In genomic region chr15:98763179-98763578, GRCh38 we compare ENCODE assay signal across 22 cellular contexts.
DNase-seq lines count a peak whose midpoint lies in the region; ATAC-seq and TF ChIP-seq lines count a peak whose summit lies in the region.
"Had no signal": no experiment of that assay in that cellular context is flagged by ENCODE, and none has a peak within 500 bp of the region (broad histone marks: within the 10 kb centered on the region; RNA-seq: fewer than 3 reads in every experiment).

No MANE protein-coding gene starts in this region.

- TF ChIP-seq POLR2A in body of pancreas (IDR thresholded peaks at IDR 0.05): no peak

- peak overlapping the region; percentile 4 for H3K27ac ChIP-seq in left ventricle myocardium inferior (replicated peaks)
- H3K27ac ChIP-seq in right cardiac atrium (ENCODE audit: low read length): no peak overlapping the region
- peak overlapping the region in 3 of 4 donors; percentile 9 to 59 (median 52) for H3K27ac ChIP-seq in body of pancreas
- H3K27ac ChIP-seq in lower lobe of right lung: no peak overlapping the region
- H3K27ac ChIP-seq in tibial artery: peak overlapping the region; percentile 43 to 58
- H3K27ac ChIP-seq: BLaER1 treated with 17β-estradiol and CSF1 and Interleukin-3, amounts not matched to agents 10 nM and 100 nM; suprapubic skin had no signal

- ATAC-seq in right cardiac atrium (no peak), body of pancreas (peak; percentile 66), lower lobe of right lung (peak; percentile 69 to 70), HG02610 (IDR thresholded peaks at IDR 0.05; ENCODE audit: unreplicated experiment) (no peak), GM21723 (IDR thresholded peaks at IDR 0.05; ENCODE audit: unreplicated experiment) (no peak)
- ATAC-seq: activated CD4-positive, alpha-beta T cell treated with anti-CD3 and anti-CD28 coated beads for 36 hours had no signal

- H3K36me3 ChIP-seq in left ventricle myocardium inferior (no peaks in the 10 kb centered on the region), body of pancreas (replicated peaks in 1 of 2; ENCODE audit: insufficient read depth in 1 of 2, low read depth in 2 of 2) (no peaks in the 10 kb centered on the region), lower lobe of right lung (no peaks in the 10 kb centered on the region), tibial artery (no peaks in the 10 kb centered on the region)
- H3K36me3 ChIP-seq: ascending aorta, esophagus squamous epithelium, sigmoid colon, suprapubic skin had no signal

- no peaks in the 10 kb centered on the region for H3K9me3 ChIP-seq in left ventricle myocardium inferior (replicated peaks)
- no peaks in the 10 kb centered on the region for H3K9me3 ChIP-seq in right cardiac atrium (ENCODE audit: control insufficient read depth, low read length)
- H3K9me3 ChIP-seq in body of pancreas: no peaks in the 10 kb centered on the region
- H3K9me3 ChIP-seq in lower lobe of right lung: no peaks in the 10 kb centered on the region
- H3K9me3 ChIP-seq in tibial artery: no peaks in the 10 kb centered on the region
- H3K9me3 ChIP-seq: ascending aorta, esophagus squamous epithelium, sigmoid colon, suprapubic skin had no signal

- H3K27me3 ChIP-seq in left ventricle myocardium inferior (ENCODE audit: low read depth) (no peaks in the 10 kb centered on the region), right cardiac atrium (ENCODE audit: control insufficient read depth, insufficient read depth) (no peaks in the 10 kb centered on the region), body of pancreas (no peaks in the 10 kb centered on the region), lower lobe of right lung (ENCODE audit: low read depth) (no peaks in the 10 kb centered on the region), tibial artery (no peaks in the 10 kb centered on the region)
- H3K27me3 ChIP-seq: ascending aorta; BLaER1 treated with 17β-estradiol and CSF1 and Interleukin-3, amounts not matched to agents 10 nM and 100 nM; esophagus squamous epithelium; sigmoid colon; suprapubic skin had no signal

- no peak overlapping the region for H3K4me3 ChIP-seq in left ventricle myocardium inferior
- no peak overlapping the region for H3K4me3 ChIP-seq in right cardiac atrium (ENCODE audit: low read length)
- no peak overlapping the region for H3K4me3 ChIP-seq in body of pancreas
- no peak overlapping the region for H3K4me3 ChIP-seq in lower lobe of right lung
- H3K4me3 ChIP-seq in tibial artery: no peak overlapping the region
- H3K4me3 ChIP-seq: ascending aorta; BLaER1 treated with 17β-estradiol and CSF1 and Interleukin-3, amounts not matched to agents 10 nM and 100 nM; esophagus squamous epithelium; sigmoid colon; suprapubic skin had no signal

- peaks cover 71% of the 10 kb centered on the region for H3K4me1 ChIP-seq in left ventricle myocardium inferior
- peaks cover 24% of the 10 kb centered on the region for H3K4me1 ChIP-seq in right cardiac atrium (ENCODE audit: control insufficient read depth, insufficient read depth, low read length)
- peaks cover 45% of the 10 kb centered on the region for H3K4me1 ChIP-seq in body of pancreas
- peaks cover 18% of the 10 kb centered on the region for H3K4me1 ChIP-seq in lower lobe of right lung
- H3K4me1 ChIP-seq in tibial artery: peaks cover 0 to 94% (median 65%) of the 10 kb centered on the region in 4 donors

- DNase-seq in left ventricle myocardium inferior (no peak), right cardiac atrium (no peak), body of pancreas (no peak), lower lobe of right lung (no peak), tibial artery (no peak), NCI-H2107 treated with DMSO at 0.1 percent for 48 hours (lab: John Stamatoyannopoulos, UW; ENCODE audit: unreplicated experiment) (no peak)
- DNase-seq: activated CD4-positive, alpha-beta T cell treated with anti-CD3 and anti-CD28 coated beads for 36 hours; activated naive CD4-positive, alpha-beta T cell treated with anti-CD3 and anti-CD28 coated beads for 36 hours; activated T-cell treated with anti-CD3 and anti-CD28 coated beads, Interleukin-2, amount 50 U/mL, for 48 hours; esophagus squamous epithelium; HFFc6; MM.1S; NCI-H187; NCI-H524 treated with DMSO at 0.1 percent for 48 hours; nucleus accumbens; SHP77 treated with DMSO at 0.1 percent for 48 hours; sigmoid colon had no signal

- intact Hi-C loops in left ventricle myocardium inferior (cut with micrococcal nuclease): no loop called here
- intact Hi-C loops in right cardiac atrium (cut with DNase I): no loop called here
- intact Hi-C loops in body of pancreas (cut with DNase I): no loop called here
- intact Hi-C loops in lower lobe of right lung (cut with DNase I): no loop called here
- intact Hi-C loops in tibial artery (cut with DNase I; ENCODE audit: low total_unique reads): no loop called here

- 58% methylated on average over 4 of the region's 4 CpGs for WGBS in right cardiac atrium
- WGBS in body of pancreas, 2 donors: 10 to 19% methylated on average over 4 of the region's 4 CpGs

- TF ChIP-seq CTCF in left ventricle myocardium inferior (IDR thresholded peaks at IDR 0.05; ENCODE audit: borderline replicate concordance): no peak
- no peak for TF ChIP-seq CTCF in body of pancreas (IDR thresholded peaks at IDR 0.05)
- no peak for TF ChIP-seq CTCF in lower lobe of right lung (IDR thresholded peaks at IDR 0.05)
- no peak for TF ChIP-seq CTCF in tibial artery (IDR thresholded peaks at IDR 0.05)

Comparison
In these comparisons a context has a peak if more than half of its experiments do, and no peak if none do; other contexts are left out.
1. H3K27ac ChIP-seq: peak in left ventricle myocardium inferior (single experiment), body of pancreas (3 of 4) and tibial artery (2 of 2); none in right cardiac atrium (single experiment) and lower lobe of right lung (single experiment).
2. ATAC-seq: peak in body of pancreas (single experiment) and lower lobe of right lung (2 of 2); none in right cardiac atrium (0 of 2), HG02610 (single experiment) and GM21723 (single experiment).